Comparison of ENCODE assay signal across 12 cellular contexts in the genomic region with DNA sequence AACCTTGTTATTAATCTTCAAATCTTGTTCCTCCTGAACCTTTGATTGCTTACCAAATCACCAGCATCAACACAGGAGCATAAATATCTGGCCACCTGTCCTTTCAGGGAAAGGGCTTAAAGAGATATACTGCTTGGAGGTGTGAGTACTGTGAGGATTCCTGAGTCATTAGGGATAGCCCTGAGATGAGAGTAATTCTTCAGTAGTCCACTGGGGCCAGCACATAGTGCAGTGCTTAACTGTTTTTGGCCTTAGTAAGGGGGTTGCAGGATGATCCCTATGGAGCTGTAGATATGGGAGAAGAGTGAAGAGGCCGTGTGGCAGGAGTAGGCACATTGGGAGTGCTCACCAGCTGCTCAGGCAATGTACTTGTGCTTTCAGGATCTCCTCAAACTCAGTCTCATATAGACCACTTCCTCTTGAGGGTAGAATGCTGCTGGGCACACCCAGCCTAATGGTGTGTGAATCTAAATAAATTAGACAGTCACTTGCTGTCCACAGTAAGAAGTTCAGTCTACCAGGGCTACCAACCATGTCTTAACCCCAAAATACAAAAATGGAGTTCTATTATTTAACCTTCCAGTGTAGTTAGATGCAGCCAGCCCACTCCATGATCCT. TPM values are rescaled to one million over a fixed set of nuclear protein-coding genes. Genes with fewer than 3 reads are reported as not detected.
DNase-seq lines count a peak whose midpoint lies in the region; ATAC-seq and TF ChIP-seq lines count a peak whose summit lies in the region.
"Had no signal": no experiment of that assay in that cellular context is flagged by ENCODE, and none has a peak within 500 bp of the region (broad histone marks: within the 10 kb centered on the region; RNA-seq: fewer than 3 reads in every experiment).

No MANE protein-coding gene starts in this region.

- H3K9ac ChIP-seq in trophoblast cell (ENCODE audit: low read length) = no peak overlapping the region
- H3K9ac ChIP-seq: parathyroid adenoma had no signal

- no peak overlapping the region for H4K8ac ChIP-seq in trophoblast cell (ENCODE audit: low read depth, low read length)

- H3K27me3 Mint-ChIP-seq in naive B cell = peaks cover 42 to 61% (median 46%) of the 10 kb centered on the region in 3 donors

- H3K14ac ChIP-seq in trophoblast cell (ENCODE audit: low read length) = no peak overlapping the region

- DNase-seq in naive B cell = no peak
- no peak for DNase-seq in LoVo (ENCODE audit: low spot score)
- no peak for DNase-seq in trophoblast cell
- DNase-seq in GM13977 (ENCODE audit: low spot score) = no peak
- DNase-seq: DND-41, NCI-H526 treated with DMSO at 0.1 percent for 48 hours had no signal

- peak overlapping the region in 6 of 8 donors; percentile 0 to 44 (median 30) for H3K4me3 Mint-ChIP-seq in naive B cell
- H3K4me3 Mint-ChIP-seq: activated naive CD4-positive, alpha-beta T cell treated with anti-CD3 and anti-CD28 coated beads, Interleukin-2, amount 50 U/mL, for 24 hours had no signal

- no peaks in the 10 kb centered on the region for H3K27me3 ChIP-seq in trophoblast cell (ENCODE audit: insufficient read depth, low read length)

- H3K4me1 Mint-ChIP-seq in naive B cell = peaks cover 12 to 14% (median 14%) of the 10 kb centered on the region in 3 donors
- H3K4me1 Mint-ChIP-seq: activated naive CD4-positive, alpha-beta T cell treated with anti-CD3 and anti-CD28 coated beads, Interleukin-2, amount 50 U/mL, for 24 hours had no signal

- no peaks in the 10 kb centered on the region for H3K79me1 ChIP-seq in trophoblast cell (ENCODE audit: low read length)

- no peak overlapping the region for H3K23ac ChIP-seq in trophoblast cell (ENCODE audit: low read length)

- no peaks in the 10 kb centered on the region for H3K9me3 ChIP-seq in trophoblast cell (ENCODE audit: insufficient read depth, low read depth, low read length)

- no peak overlapping the region for H4K12ac ChIP-seq in trophoblast cell (ENCODE audit: low read depth, low read length)

- H3K36me3 Mint-ChIP-seq in naive B cell = no peaks in the 10 kb centered on the region
- H3K36me3 Mint-ChIP-seq: activated naive CD4-positive, alpha-beta T cell treated with anti-CD3 and anti-CD28 coated beads, Interleukin-2, amount 50 U/mL, for 24 hours had no signal

- H3K4me1 ChIP-seq in trophoblast cell (ENCODE audit: control insufficient read depth in 1 of 2, insufficient read depth in 2 of 2, low read length in 2 of 2) = peaks cover 0 to 2% of the 10 kb centered on the region in 2 experiments
- H3K4me1 ChIP-seq: parathyroid adenoma had no signal

- H3K79me2 ChIP-seq in trophoblast cell (ENCODE audit: control insufficient read depth, insufficient read depth, low read length, poor library complexity) = no peaks in the 10 kb centered on the region
- H3K79me2 ChIP-seq: parathyroid adenoma had no signal

- no peak overlapping the region for H2BK5ac ChIP-seq in trophoblast cell (ENCODE audit: low read depth, low read length, poor library complexity)

- no peak overlapping the region for H4K91ac ChIP-seq in trophoblast cell (ENCODE audit: low read depth, low read length)

- no peak overlapping the region for H2BK120ac ChIP-seq in trophoblast cell (ENCODE audit: insufficient read depth, low read length, poor library complexity)

- H3K27ac ChIP-seq in trophoblast cell (ENCODE audit: low read depth, low read length) = no peak overlapping the region
- H3K27ac ChIP-seq: parathyroid adenoma had no signal

- H3K4me3 ChIP-seq in trophoblast cell (ENCODE audit: low read depth, low read length) = no peak overlapping the region

- H3K27ac Mint-ChIP-seq in naive B cell = no peak overlapping the region
- H3K27ac Mint-ChIP-seq: activated naive CD4-positive, alpha-beta T cell treated with anti-CD3 and anti-CD28 coated beads, Interleukin-2, amount 50 U/mL, for 24 hours had no signal

- H3K36me3 ChIP-seq in trophoblast cell (ENCODE audit: control insufficient read depth in 1 of 2, insufficient read depth in 2 of 2, low read length in 2 of 2) = no peaks in the 10 kb centered on the region

- no peak for TF ChIP-seq CTCF in GM13977 (IDR thresholded peaks at IDR 0.05; ENCODE audit: extremely low read depth, insufficient read depth, missing control alignments)

- WGBS in trophoblast cell (ENCODE audit: extremely low coverage, insufficient coverage, insufficient read length) = no CpG with 5 or more reads among the region's 1 CpG

- no peak overlapping the region for H2BK12ac ChIP-seq in trophoblast cell (ENCODE audit: low read length)

- in situ Hi-C loops in GM13977 (cut with MboI; ENCODE audit: low pct_unique_long_range_greater_than_20kb, low sequenced_read_pairs, unreplicated experiment) = no loop called here

- ATAC-seq in GM18909 (IDR thresholded peaks at IDR 0.05; ENCODE audit: poor library complexity, unreplicated experiment) (peak; percentile 96), GM21825 (IDR thresholded peaks at IDR 0.05; ENCODE audit: unreplicated experiment) (peak; percentile 97), HG03457 (IDR thresholded peaks at IDR 0.05; ENCODE audit: unreplicated experiment) (peak; percentile 94), naive B cell (ENCODE audit: low read depth in 2 of 2) (peak; percentile 70 to 86), HG02571 (IDR thresholded peaks at IDR 0.05; ENCODE audit: unreplicated experiment) (no peak)

- H3K9me3 Mint-ChIP-seq in naive B cell = peaks cover 0 to 5% (median 0%) of the 10 kb centered on the region in 7 donors

- H2AFZ ChIP-seq in trophoblast cell (ENCODE audit: insufficient read depth, low read length, poor library complexity) = no peak overlapping the region
- H2AFZ ChIP-seq: parathyroid adenoma had no signal

- no peak overlapping the region for H3K4ac ChIP-seq in trophoblast cell (ENCODE audit: low read depth, low read length)

- no peak overlapping the region for H2AK5ac ChIP-seq in trophoblast cell (ENCODE audit: low read length)

- no peak overlapping the region for H3K4me2 ChIP-seq in trophoblast cell (ENCODE audit: low read length)

- no peak overlapping the region for H3K18ac ChIP-seq in trophoblast cell (ENCODE audit: low read length)

RNA-seq across cellular contexts. Expression of a gene that starts 26.5 kb away (rescaled TPM):
- under 1 TPM in 1 of 6 donors, not detected in 5; 0.35 TPM for polyA plus RNA-seq in naive B cell (ENCODE audit: low read depth in 6 of 6)
- 0.07 TPM in 1 of 2 replicates, not detected in the other for polyA plus RNA-seq in trophoblast cell (2013)
